In genomic region chr1:67451377-67451776, GRCh38 we compare ENCODE assay signal across 29 cellular contexts.
"Had no signal": no experiment of that assay in that cellular context is flagged by ENCODE, and none has a peak within 500 bp of the region (broad histone marks: within the 10 kb centered on the region; RNA-seq: fewer than 3 reads in every experiment).

No MANE protein-coding gene starts in this region.

- DNase-seq: activated CD4-positive, alpha-beta memory T cell treated with anti-CD3 and anti-CD28 coated beads, Interleukin-2, amount 10 ng/mL, durations not matched to agents 7 days and 5 days; activated CD4-positive, alpha-beta T cell treated with anti-CD3 and anti-CD28 coated beads for 36 hours; activated CD4-positive, alpha-beta T cell treated with anti-CD3 and anti-CD28 coated beads, Interleukin-2, amount 50 U/mL, for 1 hour; activated gamma-delta T cell; activated naive CD4-positive, alpha-beta T cell treated with anti-CD3 and anti-CD28 coated beads for 36 hours; activated T-cell treated with anti-CD3 and anti-CD28 coated beads for 4 hours; activated T-cell treated with anti-CD3 and anti-CD28 coated beads, Interleukin-2, amount 50 U/mL, for 48 hours; amygdala; MG63; MV-4-11; NCI-H1092 treated with DMSO at 0.1 percent for 48 hours; NCI-H1417 treated with DMSO at 0.1 percent for 48 hours; NCI-H1694 treated with DMSO at 0.1 percent for 48 hours; NCI-H2029 treated with DMSO at 0.1 percent for 48 hours; NCI-H345; NCI-H510A treated with DMSO at 0.1 percent for 48 hours; NCI-H69; PC-3; SHP77 treated with DMSO at 0.1 percent for 48 hours; T-cell; T-helper 2 cell; T1000 had no signal

- H3K4me3 ChIP-seq: MG63, SK-N-MC had no signal

- H3K4me3 Mint-ChIP-seq: activated CD4-positive, alpha-beta memory T cell treated with anti-CD3 and anti-CD28 coated beads, Interleukin-2, amount 10 ng/mL, durations not matched to agents 7 days and 5 days; activated CD4-positive, alpha-beta T cell treated with anti-CD3 and anti-CD28 coated beads for 36 hours; activated naive CD4-positive, alpha-beta T cell treated with anti-CD3 and anti-CD28 coated beads for 36 hours; activated naive CD8-positive, alpha-beta T cell; activated T-helper 17 cell treated with anti-CD3 and anti-CD28 coated beads, Interleukin-2, amount 50 U/mL, for 72 hours; brain; central memory CD8-positive, alpha-beta T cell; T-cell had no signal

- H3K27ac Mint-ChIP-seq: activated CD4-positive, alpha-beta memory T cell treated with anti-CD3 and anti-CD28 coated beads, Interleukin-2, amount 10 ng/mL, durations not matched to agents 7 days and 5 days; activated CD4-positive, alpha-beta T cell treated with anti-CD3 and anti-CD28 coated beads for 36 hours; activated naive CD4-positive, alpha-beta T cell treated with anti-CD3 and anti-CD28 coated beads for 36 hours; activated naive CD8-positive, alpha-beta T cell; activated T-helper 17 cell treated with anti-CD3 and anti-CD28 coated beads, Interleukin-2, amount 50 U/mL, for 72 hours; brain; T-cell had no signal

- FAIRE-seq: astrocyte, TTC549 had no signal

- ATAC-seq: activated CD4-positive, alpha-beta T cell treated with anti-CD3 and anti-CD28 coated beads for 36 hours; activated T-helper 17 cell treated with anti-CD3 and anti-CD28 coated beads, Interleukin-2, amount 50 U/mL, for 72 hours; PC-3; T-cell had no signal

- H3K27me3 Mint-ChIP-seq: activated naive CD8-positive, alpha-beta T cell; activated T-helper 17 cell treated with anti-CD3 and anti-CD28 coated beads, Interleukin-2, amount 50 U/mL, for 72 hours had no signal

- H3K4me1 Mint-ChIP-seq: activated T-helper 17 cell treated with anti-CD3 and anti-CD28 coated beads, Interleukin-2, amount 50 U/mL, for 72 hours; brain; central memory CD8-positive, alpha-beta T cell had no signal

- H3K9me3 ChIP-seq: MG63 had no signal

- H3K36me3 Mint-ChIP-seq: activated naive CD8-positive, alpha-beta T cell; brain; T-cell had no signal

- H3K9me3 Mint-ChIP-seq: activated CD4-positive, alpha-beta memory T cell treated with anti-CD3 and anti-CD28 coated beads, Interleukin-2, amount 10 ng/mL, durations not matched to agents 7 days and 5 days; activated naive CD4-positive, alpha-beta T cell treated with anti-CD3 and anti-CD28 coated beads for 36 hours; activated T-helper 17 cell treated with anti-CD3 and anti-CD28 coated beads, Interleukin-2, amount 50 U/mL, for 72 hours; brain; central memory CD8-positive, alpha-beta T cell; T-cell had no signal

- H3K27ac ChIP-seq: SK-N-MC had no signal

- H3K36me3 ChIP-seq: MG63 had no signal
